In the genomic region with DNA sequence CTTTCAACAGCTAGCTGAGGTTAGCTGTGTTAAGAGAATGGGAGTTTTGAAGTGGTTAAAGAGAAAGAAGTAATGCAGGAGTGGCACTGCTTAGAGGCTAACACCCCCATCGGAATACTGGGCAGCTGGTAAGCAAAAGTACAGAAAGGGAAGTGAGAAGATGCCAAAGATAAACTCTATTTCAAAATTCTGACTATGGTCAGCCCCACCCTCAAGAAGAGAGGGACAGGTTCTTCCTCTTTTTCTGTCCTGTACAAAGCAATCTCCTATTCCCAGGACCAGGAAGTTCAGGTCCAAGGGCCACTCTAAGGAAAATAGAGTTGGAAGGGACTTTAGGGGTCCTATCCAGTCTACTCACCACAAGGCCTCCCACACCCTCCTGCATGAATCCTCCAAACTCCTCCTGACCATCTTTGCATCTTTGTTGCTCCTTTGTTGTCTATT, we compare ENCODE assay signal across 1 cellular context.
TF ChIP-seq lines count a peak whose summit lies in the region.

No MANE protein-coding gene starts in this region.

TF ChIP-seq in HepG2, 621 proteins besides CTCF, POLR2A, EP300 and RAD21:
- TF ChIP-seq, protein P1, sequence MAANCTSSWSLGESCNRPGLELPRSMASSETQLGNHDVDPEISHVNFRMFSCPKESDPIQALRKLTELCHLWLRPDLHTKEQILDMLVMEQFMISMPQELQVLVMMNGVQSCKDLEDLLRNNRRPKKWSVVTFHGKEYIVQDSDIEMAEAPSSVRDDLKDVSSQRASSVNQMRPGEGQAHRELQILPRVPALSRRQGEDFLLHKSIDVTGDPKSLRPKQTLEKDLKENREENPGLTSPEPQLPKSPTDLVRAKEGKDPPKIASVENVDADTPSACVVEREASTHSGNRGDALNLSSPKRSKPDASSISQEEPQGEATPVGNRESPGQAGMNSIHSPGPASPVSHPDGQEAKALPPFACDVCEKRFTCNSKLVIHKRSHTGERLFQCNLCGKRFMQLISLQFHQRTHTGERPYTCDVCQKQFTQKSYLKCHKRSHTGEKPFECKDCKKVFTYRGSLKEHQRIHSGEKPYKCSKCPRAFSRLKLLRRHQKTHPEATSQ (CRISPR knock-in tag; IDR thresholded peaks at IDR 0.05; ENCODE audit: borderline replicate concordance), result no peak
- TF ChIP-seq, protein P2, sequence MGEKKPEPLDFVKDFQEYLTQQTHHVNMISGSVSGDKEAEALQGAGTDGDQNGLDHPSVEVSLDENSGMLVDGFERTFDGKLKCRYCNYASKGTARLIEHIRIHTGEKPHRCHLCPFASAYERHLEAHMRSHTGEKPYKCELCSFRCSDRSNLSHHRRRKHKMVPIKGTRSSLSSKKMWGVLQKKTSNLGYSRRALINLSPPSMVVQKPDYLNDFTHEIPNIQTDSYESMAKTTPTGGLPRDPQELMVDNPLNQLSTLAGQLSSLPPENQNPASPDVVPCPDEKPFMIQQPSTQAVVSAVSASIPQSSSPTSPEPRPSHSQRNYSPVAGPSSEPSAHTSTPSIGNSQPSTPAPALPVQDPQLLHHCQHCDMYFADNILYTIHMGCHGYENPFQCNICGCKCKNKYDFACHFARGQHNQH (CRISPR knock-in tag; IDR thresholded peaks at IDR 0.05), result no peak
- TF ChIP-seq, protein P3, sequence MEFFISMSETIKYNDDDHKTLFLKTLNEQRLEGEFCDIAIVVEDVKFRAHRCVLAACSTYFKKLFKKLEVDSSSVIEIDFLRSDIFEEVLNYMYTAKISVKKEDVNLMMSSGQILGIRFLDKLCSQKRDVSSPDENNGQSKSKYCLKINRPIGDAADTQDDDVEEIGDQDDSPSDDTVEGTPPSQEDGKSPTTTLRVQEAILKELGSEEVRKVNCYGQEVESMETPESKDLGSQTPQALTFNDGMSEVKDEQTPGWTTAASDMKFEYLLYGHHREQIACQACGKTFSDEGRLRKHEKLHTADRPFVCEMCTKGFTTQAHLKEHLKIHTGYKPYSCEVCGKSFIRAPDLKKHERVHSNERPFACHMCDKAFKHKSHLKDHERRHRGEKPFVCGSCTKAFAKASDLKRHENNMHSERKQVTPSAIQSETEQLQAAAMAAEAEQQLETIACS (CRISPR knock-in tag; IDR thresholded peaks at IDR 0.05), result no peak
- TF ChIP-seq SIX4 (CRISPR knock-in tag; IDR thresholded peaks at IDR 0.05) (no peak), ZSCAN29 (CRISPR knock-in tag; conservative IDR thresholded peaks at IDR 0.05) (no peak), ZBTB1 (CRISPR knock-in tag; IDR thresholded peaks at IDR 0.05; ENCODE audit: borderline replicate concordance) (no peak), SP2 (CRISPR knock-in tag; IDR thresholded peaks at IDR 0.05) (no peak), ZNF558 (CRISPR knock-in tag; IDR thresholded peaks at IDR 0.05; ENCODE audit: borderline replicate concordance) (no peak), ZNF17 (CRISPR knock-in tag; IDR thresholded peaks at IDR 0.05) (no peak), NONO (IDR thresholded peaks at IDR 0.05) (no peak), NONO (CRISPR knock-in tag; conservative IDR thresholded peaks at IDR 0.05) (no peak), ZNF225 (CRISPR knock-in tag; IDR thresholded peaks at IDR 0.05) (no peak), ZNF30 (CRISPR knock-in tag; IDR thresholded peaks at IDR 0.05) (no peak), SAP130 (CRISPR knock-in tag; IDR thresholded peaks at IDR 0.05; ENCODE audit: low read depth) (no peak), ZNF678 (CRISPR knock-in tag; IDR thresholded peaks at IDR 0.05) (no peak)
- TF ChIP-seq, protein P4, sequence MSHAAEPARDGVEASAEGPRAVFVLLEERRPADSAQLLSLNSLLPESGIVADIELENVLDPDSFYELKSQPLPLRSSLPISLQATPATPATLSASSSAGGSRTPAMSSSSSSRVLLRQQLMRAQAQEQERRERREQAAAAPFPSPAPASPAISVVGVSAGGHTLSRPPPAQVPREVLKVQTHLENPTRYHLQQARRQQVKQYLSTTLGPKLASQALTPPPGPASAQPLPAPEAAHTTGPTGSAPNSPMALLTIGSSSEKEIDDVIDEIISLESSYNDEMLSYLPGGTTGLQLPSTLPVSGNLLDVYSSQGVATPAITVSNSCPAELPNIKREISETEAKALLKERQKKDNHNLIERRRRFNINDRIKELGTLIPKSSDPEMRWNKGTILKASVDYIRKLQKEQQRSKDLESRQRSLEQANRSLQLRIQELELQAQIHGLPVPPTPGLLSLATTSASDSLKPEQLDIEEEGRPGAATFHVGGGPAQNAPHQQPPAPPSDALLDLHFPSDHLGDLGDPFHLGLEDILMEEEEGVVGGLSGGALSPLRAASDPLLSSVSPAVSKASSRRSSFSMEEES (CRISPR knock-in tag; IDR thresholded peaks at IDR 0.05), result no peak
- TF ChIP-seq, protein P5, sequence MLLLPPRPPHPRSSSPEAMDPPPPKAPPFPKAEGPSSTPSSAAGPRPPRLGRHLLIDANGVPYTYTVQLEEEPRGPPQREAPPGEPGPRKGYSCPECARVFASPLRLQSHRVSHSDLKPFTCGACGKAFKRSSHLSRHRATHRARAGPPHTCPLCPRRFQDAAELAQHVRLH (CRISPR knock-in tag; IDR thresholded peaks at IDR 0.05; ENCODE audit: borderline replicate concordance, low read depth), result no peak
- TF ChIP-seq, protein P6, sequence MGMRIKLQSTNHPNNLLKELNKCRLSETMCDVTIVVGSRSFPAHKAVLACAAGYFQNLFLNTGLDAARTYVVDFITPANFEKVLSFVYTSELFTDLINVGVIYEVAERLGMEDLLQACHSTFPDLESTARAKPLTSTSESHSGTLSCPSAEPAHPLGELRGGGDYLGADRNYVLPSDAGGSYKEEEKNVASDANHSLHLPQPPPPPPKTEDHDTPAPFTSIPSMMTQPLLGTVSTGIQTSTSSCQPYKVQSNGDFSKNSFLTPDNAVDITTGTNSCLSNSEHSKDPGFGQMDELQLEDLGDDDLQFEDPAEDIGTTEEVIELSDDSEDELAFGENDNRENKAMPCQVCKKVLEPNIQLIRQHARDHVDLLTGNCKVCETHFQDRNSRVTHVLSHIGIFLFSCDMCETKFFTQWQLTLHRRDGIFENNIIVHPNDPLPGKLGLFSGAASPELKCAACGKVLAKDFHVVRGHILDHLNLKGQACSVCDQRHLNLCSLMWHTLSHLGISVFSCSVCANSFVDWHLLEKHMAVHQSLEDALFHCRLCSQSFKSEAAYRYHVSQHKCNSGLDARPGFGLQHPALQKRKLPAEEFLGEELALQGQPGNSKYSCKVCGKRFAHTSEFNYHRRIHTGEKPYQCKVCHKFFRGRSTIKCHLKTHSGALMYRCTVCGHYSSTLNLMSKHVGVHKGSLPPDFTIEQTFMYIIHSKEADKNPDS (CRISPR knock-in tag; IDR thresholded peaks at IDR 0.05), result no peak
- TF ChIP-seq, protein P7, sequence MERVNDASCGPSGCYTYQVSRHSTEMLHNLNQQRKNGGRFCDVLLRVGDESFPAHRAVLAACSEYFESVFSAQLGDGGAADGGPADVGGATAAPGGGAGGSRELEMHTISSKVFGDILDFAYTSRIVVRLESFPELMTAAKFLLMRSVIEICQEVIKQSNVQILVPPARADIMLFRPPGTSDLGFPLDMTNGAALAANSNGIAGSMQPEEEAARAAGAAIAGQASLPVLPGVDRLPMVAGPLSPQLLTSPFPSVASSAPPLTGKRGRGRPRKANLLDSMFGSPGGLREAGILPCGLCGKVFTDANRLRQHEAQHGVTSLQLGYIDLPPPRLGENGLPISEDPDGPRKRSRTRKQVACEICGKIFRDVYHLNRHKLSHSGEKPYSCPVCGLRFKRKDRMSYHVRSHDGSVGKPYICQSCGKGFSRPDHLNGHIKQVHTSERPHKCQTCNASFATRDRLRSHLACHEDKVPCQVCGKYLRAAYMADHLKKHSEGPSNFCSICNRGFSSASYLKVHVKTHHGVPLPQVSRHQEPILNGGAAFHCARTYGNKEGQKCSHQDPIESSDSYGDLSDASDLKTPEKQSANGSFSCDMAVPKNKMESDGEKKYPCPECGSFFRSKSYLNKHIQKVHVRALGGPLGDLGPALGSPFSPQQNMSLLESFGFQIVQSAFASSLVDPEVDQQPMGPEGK (CRISPR knock-in tag; IDR thresholded peaks at IDR 0.05), result no peak
